In the genomic region with DNA sequence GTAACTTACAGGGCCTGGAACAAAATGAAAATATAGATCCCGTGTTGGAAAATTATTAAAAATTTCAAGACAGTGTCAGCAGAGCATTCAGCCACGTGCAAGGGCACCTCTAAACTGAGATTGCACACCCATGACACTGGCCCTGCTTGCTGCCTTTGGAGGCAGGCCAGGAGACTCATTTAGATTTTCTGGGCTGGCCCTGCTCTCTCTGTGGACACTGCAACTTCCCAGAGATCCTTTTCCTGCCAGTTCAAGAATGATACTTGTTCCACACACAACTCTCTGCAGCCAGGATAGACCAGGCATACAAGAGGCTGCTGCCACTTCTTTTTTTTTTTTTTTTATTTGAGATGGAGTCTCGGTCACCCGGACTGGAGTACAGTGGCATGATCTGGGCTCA, we compare ENCODE assay signal across 11 cellular contexts. TPM values are rescaled to one million over a fixed set of nuclear protein-coding genes. Genes with fewer than 3 reads are reported as not detected.
DNase-seq lines count a peak whose midpoint lies in the region; ATAC-seq and TF ChIP-seq lines count a peak whose summit lies in the region.
"Had no signal": no experiment of that assay in that cellular context is flagged by ENCODE, and none has a peak within 500 bp of the region (broad histone marks: within the 10 kb centered on the region; RNA-seq: fewer than 3 reads in every experiment).

No MANE protein-coding gene starts in this region.

- peak overlapping the region in 1 of 2 experiments; percentile 54 for H3K18ac ChIP-seq in mesenchymal stem cell (ENCODE audit: low read depth in 1 of 2, low read length in 2 of 2)

- H3K9me3 ChIP-seq in mammary epithelial cell (replicated peaks; ENCODE audit: insufficient read depth, low read length) (no peaks in the 10 kb centered on the region), mesenchymal stem cell (ENCODE audit: control insufficient read depth, low read length) (no peaks in the 10 kb centered on the region)

- TF ChIP-seq CTCF in MCF 10A (IDR thresholded peaks at IDR 0.05; ENCODE audit: unreplicated experiment) (no peak), mammary epithelial cell (conservative IDR thresholded peaks at IDR 0.05 in 1 of 2, IDR thresholded peaks at IDR 0.05 in 1 of 2; ENCODE audit: extremely low read depth in 1 of 2, insufficient read depth in 1 of 2, low read depth in 1 of 2, low read length in 2 of 2) (no peak)

- H3K4me1 ChIP-seq in mammary epithelial cell (ENCODE audit: insufficient read depth, low read length) (no peaks in the 10 kb centered on the region), mesenchymal stem cell (ENCODE audit: control insufficient read depth, insufficient read depth, low read depth, low read length) (peaks cover 12% of the 10 kb centered on the region)

- dilution Hi-C loops in mammary epithelial cell (cut with HindIII; ENCODE audit: low sequenced_read_pairs) = no loop called here

- peaks cover 13% of the 10 kb centered on the region for H3K36me3 Mint-ChIP-seq in MCF 10A (ENCODE audit: insufficient read depth, unreplicated experiment)
- no peaks in the 10 kb centered on the region for H3K36me3 Mint-ChIP-seq in dendritic cell treated with granulocyte-macrophage colony-stimulating factor and Interleukin-4, amounts not matched to agents 40 ng/mL and 50 ng/mL, for 4 days (ENCODE audit: low read depth)

- no peak overlapping the region for H2BK5ac ChIP-seq in mesenchymal stem cell (ENCODE audit: low read depth, low read length, poor library complexity, severe bottlenecking)

- H3K27me3 Mint-ChIP-seq in MCF 10A (ENCODE audit: insufficient read depth, unreplicated experiment) = no peaks in the 10 kb centered on the region
- H3K27me3 Mint-ChIP-seq in dendritic cell treated with granulocyte-macrophage colony-stimulating factor and Interleukin-4, amounts not matched to agents 40 ng/mL and 50 ng/mL, for 4 days = no peaks in the 10 kb centered on the region

- H2BK120ac ChIP-seq in mesenchymal stem cell (ENCODE audit: low read depth, low read length) = no peak overlapping the region

- no peaks in the 10 kb centered on the region for H3K79me2 ChIP-seq in mammary epithelial cell (ENCODE audit: insufficient read depth, low read length)

- H3K27ac Mint-ChIP-seq in MCF 10A (ENCODE audit: low read depth, unreplicated experiment) = peak overlapping the region; percentile 42
- peak overlapping the region; percentile 33 for H3K27ac Mint-ChIP-seq in dendritic cell treated with granulocyte-macrophage colony-stimulating factor and Interleukin-4, amounts not matched to agents 40 ng/mL and 50 ng/mL, for 4 days

- no peak overlapping the region for H3K4me3 ChIP-seq in mammary epithelial cell (replicated peaks in 1 of 3; ENCODE audit: insufficient read depth in 1 of 3, low read depth in 2 of 3, low read length in 3 of 3)
- no peak overlapping the region for H3K4me3 ChIP-seq in mesenchymal stem cell (ENCODE audit: insufficient read depth in 1 of 2, low read depth in 1 of 2, low read length in 2 of 2)

- no peaks in the 10 kb centered on the region for H4K20me1 ChIP-seq in mammary epithelial cell (ENCODE audit: insufficient read depth, low read length)

- CTCF ChIA-PET in MCF 10A (lab: Yijun Ruan, JAX) (interaction anchor here (0.6 to 3.6 kb wide), 4 partner anchors 10 to 184 kb away, joined by 3 to 25 read pairs (median 4); no protein-coding TSS in a partner anchor), mammary epithelial cell (lab: Charles Lee; ENCODE audit: low non-redundant PET) (interaction anchor here (0.6 kb wide), 1 partner anchor 1602 kb away, joined by 4 read pairs; no protein-coding TSS in a partner anchor)

- BruUV-seq in MCF 10A (replicated peaks; lab: Mats Ljungman, UMichigan) (no TSS peak), mammary epithelial cell (replicated peaks; lab: Mats Ljungman, UMichigan) (no TSS peak)

- intact Hi-C loops in MCF 10A (cut with micrococcal nuclease) (no loop called here), mammary epithelial cell (cut with micrococcal nuclease) (no loop called here)
- intact Hi-C loops in dendritic cell treated with granulocyte-macrophage colony-stimulating factor and Interleukin-4, amounts not matched to agents 40 ng/mL and 50 ng/mL, for 4 days (cut with micrococcal nuclease) = no loop called here

- no peaks in the 10 kb centered on the region for H3K79me1 ChIP-seq in mesenchymal stem cell (replicated peaks; ENCODE audit: low read length, poor library complexity, severe bottlenecking)

- H2AK5ac ChIP-seq in mesenchymal stem cell (ENCODE audit: low read length, severe bottlenecking) = no peak overlapping the region

- 41% methylated on average over 3 of the region's 4 CpGs for WGBS in mammary epithelial cell (ENCODE audit: low coverage, missing lambda C conversion rate)
- WGBS in mesenchymal stem cell = 64% methylated on average over 4 of the region's 4 CpGs

- H3K14ac ChIP-seq in mesenchymal stem cell (ENCODE audit: low read length in 2 of 2) = no peak overlapping the region

- no peak overlapping the region for H2BK12ac ChIP-seq in mesenchymal stem cell (ENCODE audit: low read length in 2 of 2)

- no peaks in the 10 kb centered on the region for H3K9me3 Mint-ChIP-seq in MCF 10A (ENCODE audit: unreplicated experiment)
- H3K9me3 Mint-ChIP-seq in dendritic cell treated with granulocyte-macrophage colony-stimulating factor and Interleukin-4, amounts not matched to agents 40 ng/mL and 50 ng/mL, for 4 days = no peaks in the 10 kb centered on the region

- H3K4me2 ChIP-seq in mammary epithelial cell (ENCODE audit: insufficient read depth, low read depth, low read length) = no peak overlapping the region
- H3K4me2 ChIP-seq in mesenchymal stem cell (ENCODE audit: low read length, poor library complexity, severe bottlenecking) = no peak overlapping the region

- H3K4me3 Mint-ChIP-seq in MCF 10A (ENCODE audit: unreplicated experiment) = no peak overlapping the region
- no peak overlapping the region for H3K4me3 Mint-ChIP-seq in dendritic cell treated with granulocyte-macrophage colony-stimulating factor and Interleukin-4, amounts not matched to agents 40 ng/mL and 50 ng/mL, for 4 days

- in situ Hi-C loops in mammary epithelial cell (cut with MboI; ENCODE audit: low sequenced_read_pairs in 2 of 2) = no loop called here

- POLR2A ChIA-PET in MCF 10A (lab: Yijun Ruan, JAX) = no interaction called here

- no peak overlapping the region for H2AFZ ChIP-seq in mammary epithelial cell (ENCODE audit: low read depth, low read length)
- H2AFZ ChIP-seq in mesenchymal stem cell (ENCODE audit: low read depth, low read length) = no peak overlapping the region

- H3K9ac ChIP-seq in mammary epithelial cell (ENCODE audit: insufficient read depth, low read length) = no peak overlapping the region
- peak overlapping the region; percentile 38 for H3K9ac ChIP-seq in mesenchymal stem cell (ENCODE audit: low read length)

- H3K36me3 ChIP-seq in mammary epithelial cell (ENCODE audit: insufficient read depth, low read length) (no peaks in the 10 kb centered on the region), mesenchymal stem cell (ENCODE audit: control insufficient read depth in 1 of 2, insufficient read depth in 2 of 2, low read depth in 1 of 2, low read length in 2 of 2) (no peaks in the 10 kb centered on the region)

- no peak for ATAC-seq in HG03354 (IDR thresholded peaks at IDR 0.05; ENCODE audit: poor library complexity, severe bottlenecking, unreplicated experiment)

- no peak overlapping the region for H3K23ac ChIP-seq in mesenchymal stem cell (ENCODE audit: low read length in 2 of 2)

- peak overlapping the region in 1 of 2 experiments; percentile 37 for H3K4ac ChIP-seq in mesenchymal stem cell (ENCODE audit: low read depth in 1 of 2, low read length in 2 of 2)

- DNase-seq in MCF 10A (ENCODE audit: unreplicated experiment) (peak; percentile 52), mammary epithelial cell (no peak), mesenchymal stem cell (peak; percentile 59), NCI-H146 treated with DMSO at 0.1 percent for 48 hours (lab: John Stamatoyannopoulos, UW; ENCODE audit: unreplicated experiment) (no peak), NCI-H2196 treated with DMSO at 0.1 percent for 48 hours (lab: John Stamatoyannopoulos, UW; ENCODE audit: unreplicated experiment) (no peak)
- DNase-seq in stimulated activated CD4-positive, alpha-beta T cell treated with anti-CD3 and anti-CD28 coated beads, Interleukin-1b, Interleukin-23, amount 100 ng/mL, for 48 hours = no peak
- DNase-seq: activated T-cell treated with anti-CD3 and anti-CD28 coated beads for 4 hours, cerebellar nuclear complex, NCI-H1436 had no signal

- no peak overlapping the region for H4K91ac ChIP-seq in mesenchymal stem cell (ENCODE audit: low read length)

- no peaks in the 10 kb centered on the region for H3K27me3 ChIP-seq in mammary epithelial cell (ENCODE audit: insufficient read depth, low read length)
- H3K27me3 ChIP-seq in mesenchymal stem cell (ENCODE audit: control insufficient read depth in 1 of 2, insufficient read depth in 1 of 2, low read length in 2 of 2) = no peaks in the 10 kb centered on the region

- no peak overlapping the region for H4K8ac ChIP-seq in mesenchymal stem cell (ENCODE audit: low read length)

- H2BK15ac ChIP-seq in mesenchymal stem cell (ENCODE audit: low read depth, poor library complexity, severe bottlenecking) = no peak overlapping the region

- H3K27ac ChIP-seq in mammary epithelial cell (ENCODE audit: insufficient read depth, low read depth, low read length) (no peak overlapping the region), mesenchymal stem cell (ENCODE audit: low read length, poor library complexity, severe bottlenecking) (peak overlapping the region; percentile 37)

- H3K4me1 Mint-ChIP-seq in MCF 10A (ENCODE audit: insufficient read depth, unreplicated experiment) = peaks cover 13% of the 10 kb centered on the region
- peaks cover 55% of the 10 kb centered on the region for H3K4me1 Mint-ChIP-seq in dendritic cell treated with granulocyte-macrophage colony-stimulating factor and Interleukin-4, amounts not matched to agents 40 ng/mL and 50 ng/mL, for 4 days (ENCODE audit: low read depth)

RNA-seq across cellular contexts. Expression of gene PTPRJ, which starts 56.7 kb away (rescaled TPM):
- 0.30 and 0.61 TPM in 2 replicates for total RNA-seq in MCF 10A (2022)
- 1 to 10 TPM in 1 of 2 donors, under 1 TPM in 1; 0.73 to 1.5 TPM for total RNA-seq in mammary epithelial cell
- 0.32 TPM for polyA plus RNA-seq in mammary epithelial cell
- polyA minus RNA-seq in mammary epithelial cell = not detected
- polyA plus RNA-seq in mesenchymal stem cell (2013, experiment 1 of 2) = 17.1 TPM
- polyA plus RNA-seq in mesenchymal stem cell (2013, experiment 2 of 2) = 16.8 TPM

Comparison
In these comparisons a context has a peak if more than half of its experiments do, and no peak if none do; other contexts are left out.
1. DNase-seq: peak in MCF 10A (single experiment) and mesenchymal stem cell (single experiment); none in mammary epithelial cell (single experiment), stimulated activated CD4-positive, alpha-beta T cell treated with anti-CD3 and anti-CD28 coated beads, Interleukin-1b, Interleukin-23, amount 100 ng/mL, for 48 hours (single experiment), NCI-H146 treated with DMSO at 0.1 percent for 48 hours (single experiment) and NCI-H2196 treated with DMSO at 0.1 percent for 48 hours (single experiment).